Comparison of ENCODE assay signal across 13 cellular contexts in the genomic region with DNA sequence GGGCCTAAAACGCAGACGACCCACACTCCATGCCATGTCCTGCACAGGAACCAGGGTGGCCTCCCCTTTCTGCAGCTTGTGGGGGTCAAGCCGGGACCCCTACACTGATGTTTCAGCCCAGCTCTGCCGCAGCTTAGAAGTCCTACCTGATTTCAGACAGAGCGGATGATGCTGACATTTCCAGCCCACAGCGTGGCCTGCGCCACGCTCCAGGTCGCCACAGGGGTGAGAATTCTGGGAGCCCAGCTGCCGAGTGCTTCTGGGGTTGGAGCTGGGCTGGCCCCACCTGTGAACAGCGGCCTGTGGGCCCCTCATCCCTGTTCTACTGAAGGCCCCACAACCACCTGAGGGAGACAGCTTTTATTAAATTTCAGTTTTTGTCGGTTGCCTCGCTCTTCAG.
DNase-seq lines count a peak whose midpoint lies in the region; ATAC-seq and TF ChIP-seq lines count a peak whose summit lies in the region.
"Had no signal": no experiment of that assay in that cellular context is flagged by ENCODE, and none has a peak within 500 bp of the region (broad histone marks: within the 10 kb centered on the region; RNA-seq: fewer than 3 reads in every experiment).

No MANE protein-coding gene starts in this region.

- H3K27me3 ChIP-seq in OCI-LY1 (ENCODE audit: insufficient read depth, low read length) = no peaks in the 10 kb centered on the region
- no peaks in the 10 kb centered on the region for H3K27me3 ChIP-seq in neuronal stem cell (ENCODE audit: control insufficient read depth in 3 of 3, insufficient read depth in 3 of 3, low read depth in 1 of 3, low read length in 3 of 3)
- H3K27me3 ChIP-seq: BE2C had no signal

- H3K36me3 ChIP-seq in OCI-LY1 (ENCODE audit: insufficient read depth, low read length) (peaks cover 78% of the 10 kb centered on the region), neuronal stem cell (replicated peaks in 1 of 2; ENCODE audit: control insufficient read depth in 2 of 2, insufficient read depth in 2 of 2, low read length in 2 of 2) (no peaks in the 10 kb centered on the region)
- H3K36me3 ChIP-seq: BE2C had no signal

- H3K27ac Mint-ChIP-seq in stimulated activated naive CD8-positive, alpha-beta T cell treated with anti-CD3 and anti-CD28 coated beads, Interleukin-15, Interleukin-2, amounts not matched to agents 100 ng/mL and 50 ng/mL, for 24 hours = peak overlapping the region; percentile 61
- H3K27ac Mint-ChIP-seq: HFFc6 had no signal

- no peak overlapping the region for H3K4me3 Mint-ChIP-seq in stimulated activated naive CD8-positive, alpha-beta T cell treated with anti-CD3 and anti-CD28 coated beads, Interleukin-15, Interleukin-2, amounts not matched to agents 100 ng/mL and 50 ng/mL, for 24 hours
- H3K4me3 Mint-ChIP-seq: CD14-positive monocyte, HFFc6 had no signal

- H3K4me2 ChIP-seq in OCI-LY1 (ENCODE audit: low read length) (no peak overlapping the region), neuronal stem cell (ENCODE audit: insufficient read depth, low read length, poor library complexity, severe bottlenecking) (no peak overlapping the region)

- no peak overlapping the region for H3K4ac ChIP-seq in neuronal stem cell (ENCODE audit: low read length)

- DNase-seq in stimulated activated naive CD8-positive, alpha-beta T cell treated with anti-CD3 and anti-CD28 coated beads, Interleukin-15, Interleukin-2, amounts not matched to agents 100 U/mL and 50 U/mL, for 24 hours = no peak
- DNase-seq in neuronal stem cell (ENCODE audit: low spot score) (no peak), 8988T (no peak)
- DNase-seq: BE2C, DMS53, GF-D8, HCEC 1CT, HFFc6 had no signal

- no peaks in the 10 kb centered on the region for H3K9me2 ChIP-seq in OCI-LY1 (ENCODE audit: low read depth, low read length)

- no peak overlapping the region for H2BK5ac ChIP-seq in neuronal stem cell (ENCODE audit: low read length)

- H4K8ac ChIP-seq in neuronal stem cell (ENCODE audit: low read depth, low read length) = no peak overlapping the region

- no peak overlapping the region for H3K9ac ChIP-seq in OCI-LY1 (ENCODE audit: low read length)
- H3K9ac ChIP-seq in neuronal stem cell (ENCODE audit: low read depth, low read length, poor library complexity) = no peak overlapping the region

- H2AFZ ChIP-seq in OCI-LY1 (ENCODE audit: low read length) (no peak overlapping the region), neuronal stem cell (ENCODE audit: low read length) (no peak overlapping the region)

- H3K14ac ChIP-seq in neuronal stem cell (ENCODE audit: low read length) = no peak overlapping the region

- no peaks in the 10 kb centered on the region for H3K79me1 ChIP-seq in neuronal stem cell (ENCODE audit: low read depth, low read length)

- no peaks in the 10 kb centered on the region for H3F3A ChIP-seq in OCI-LY1 (ENCODE audit: insufficient read depth, low read length)

- H4K20me1 ChIP-seq in OCI-LY1 (ENCODE audit: insufficient read depth, low read length) = no peaks in the 10 kb centered on the region

- ATAC-seq in stimulated activated naive CD8-positive, alpha-beta T cell treated with anti-CD3 and anti-CD28 coated beads, Interleukin-15, Interleukin-2, amounts not matched to agents 100 U/mL and 50 U/mL, for 24 hours = no peak
- ATAC-seq in HG03378 (IDR thresholded peaks at IDR 0.05; ENCODE audit: unreplicated experiment) (no peak), HG03521 (IDR thresholded peaks at IDR 0.05; ENCODE audit: unreplicated experiment) (no peak)

- H3K9me3 Mint-ChIP-seq in stimulated activated naive CD8-positive, alpha-beta T cell treated with anti-CD3 and anti-CD28 coated beads, Interleukin-15, Interleukin-2, amounts not matched to agents 100 ng/mL and 50 ng/mL, for 24 hours = no peaks in the 10 kb centered on the region

- H2AK5ac ChIP-seq in neuronal stem cell (ENCODE audit: low read depth, low read length) = peak overlapping the region; percentile 11

- H2BK12ac ChIP-seq in neuronal stem cell (ENCODE audit: low read length) = no peak overlapping the region

- H2BK120ac ChIP-seq in neuronal stem cell (ENCODE audit: low read depth, low read length) = no peak overlapping the region

- H3K9me3 ChIP-seq in OCI-LY1 (ENCODE audit: low read length) (no peaks in the 10 kb centered on the region), neuronal stem cell (replicated peaks in 1 of 2; ENCODE audit: control insufficient read depth in 2 of 2, insufficient read depth in 1 of 2, low read depth in 1 of 2, low read length in 2 of 2) (peaks cover 2 to 3% of the 10 kb centered on the region in 2 donors)
- H3K9me3 ChIP-seq: BE2C had no signal

- peak overlapping the region; percentile 79 for H3K27ac ChIP-seq in OCI-LY1 (ENCODE audit: low read depth, low read length, poor library complexity, severe bottlenecking)
- H3K27ac ChIP-seq in neuronal stem cell (replicated peaks; ENCODE audit: low read length) = no peak overlapping the region

- no peaks in the 10 kb centered on the region for H3K27me3 Mint-ChIP-seq in stimulated activated naive CD8-positive, alpha-beta T cell treated with anti-CD3 and anti-CD28 coated beads, Interleukin-15, Interleukin-2, amounts not matched to agents 100 ng/mL and 50 ng/mL, for 24 hours

- H3K18ac ChIP-seq in neuronal stem cell (ENCODE audit: low read length) = no peak overlapping the region

- no peak for TF ChIP-seq CTCF in OCI-LY1 (IDR thresholded peaks at IDR 0.05; ENCODE audit: low read length)

- no peaks in the 10 kb centered on the region for H3K4me1 Mint-ChIP-seq in stimulated activated naive CD8-positive, alpha-beta T cell treated with anti-CD3 and anti-CD28 coated beads, Interleukin-15, Interleukin-2, amounts not matched to agents 100 ng/mL and 50 ng/mL, for 24 hours (ENCODE audit: low read depth)
- H3K4me1 Mint-ChIP-seq: CD14-positive monocyte had no signal

- H3K23ac ChIP-seq in neuronal stem cell (ENCODE audit: low read depth, low read length, poor library complexity) = no peak overlapping the region

- H3K79me2 ChIP-seq in OCI-LY1 (ENCODE audit: insufficient read depth, low read length) = no peaks in the 10 kb centered on the region

- no peak overlapping the region for H2BK15ac ChIP-seq in neuronal stem cell (ENCODE audit: low read length)

- no peak overlapping the region for H4K91ac ChIP-seq in neuronal stem cell (ENCODE audit: low read depth, low read length, poor library complexity)

- peaks cover 59% of the 10 kb centered on the region for H3K36me3 Mint-ChIP-seq in stimulated activated naive CD8-positive, alpha-beta T cell treated with anti-CD3 and anti-CD28 coated beads, Interleukin-15, Interleukin-2, amounts not matched to agents 100 ng/mL and 50 ng/mL, for 24 hours (ENCODE audit: low read depth)

- H3K4me3 ChIP-seq in OCI-LY1 (ENCODE audit: low read depth, low read length, poor library complexity, severe bottlenecking) = no peak overlapping the region
- no peak overlapping the region for H3K4me3 ChIP-seq in neuronal stem cell (ENCODE audit: low read length in 2 of 2)

- peaks cover 40% of the 10 kb centered on the region for H3K4me1 ChIP-seq in OCI-LY1 (ENCODE audit: insufficient read depth, low read length, severe bottlenecking)
- peaks cover 0 to 6% of the 10 kb centered on the region in 2 donors for H3K4me1 ChIP-seq in neuronal stem cell (ENCODE audit: control insufficient read depth in 2 of 2, insufficient read depth in 1 of 2, low read depth in 1 of 2, low read length in 2 of 2)
- H3K4me1 ChIP-seq: BE2C had no signal

- no CpG with 5 or more reads among the region's 13 CpGs for WGBS in neuronal stem cell (ENCODE audit: extremely low coverage in 2 of 2, insufficient read length in 2 of 2, insufficient replicate concordance in 1 of 2), 2 donors
